ENCODE assay signal across 14 cellular contexts in the genomic region with DNA sequence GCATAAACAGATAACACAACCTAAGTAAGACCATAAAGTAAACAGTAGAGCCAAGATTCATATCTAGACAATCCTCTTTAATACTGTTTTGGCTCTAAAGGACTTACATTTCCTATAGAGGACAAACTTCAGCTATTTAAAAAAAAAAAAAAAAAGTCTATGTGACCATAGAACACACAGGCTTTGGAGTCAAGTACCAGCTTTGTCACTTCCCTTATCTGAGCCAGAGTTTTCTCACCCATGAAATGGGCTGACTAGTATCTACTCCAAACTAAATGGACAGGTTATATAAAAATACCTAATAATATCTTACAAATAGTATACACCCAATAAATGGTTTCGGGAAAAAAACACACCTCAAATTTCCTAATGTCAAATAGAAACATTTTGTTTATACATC.
DNase-seq lines count a peak whose midpoint lies in the region; ATAC-seq and TF ChIP-seq lines count a peak whose summit lies in the region.
"Had no signal": no experiment of that assay in that cellular context is flagged by ENCODE, and none has a peak within 500 bp of the region (broad histone marks: within the 10 kb centered on the region; RNA-seq: fewer than 3 reads in every experiment).

No MANE protein-coding gene starts in this region.

- no peaks in the 10 kb centered on the region for H4K20me1 ChIP-seq in Karpas-422 (ENCODE audit: insufficient read depth, low read depth, low read length)
- H4K20me1 ChIP-seq in SU-DHL-6 (ENCODE audit: low read depth, low read length): no peaks in the 10 kb centered on the region
- no peaks in the 10 kb centered on the region for H4K20me1 ChIP-seq in osteoblast (ENCODE audit: insufficient read depth, low read length)

- H3K9me2 ChIP-seq in Karpas-422 (replicated peaks; ENCODE audit: insufficient read depth, low read length) (no peaks in the 10 kb centered on the region), SU-DHL-6 (replicated peaks; ENCODE audit: insufficient read depth, low read length) (no peaks in the 10 kb centered on the region)

- H3K27me3 ChIP-seq in Karpas-422 (ENCODE audit: low read length) (no peaks in the 10 kb centered on the region), SU-DHL-6 (ENCODE audit: low read length) (no peaks in the 10 kb centered on the region), spleen (replicated peaks in 1 of 7) (no peaks in the 10 kb centered on the region), osteoblast (ENCODE audit: insufficient read depth, low read length) (no peaks in the 10 kb centered on the region)
- H3K27me3 ChIP-seq: BE2C had no signal

- H3K4me3 Mint-ChIP-seq in stimulated activated naive B cell treated with anti-CD40 and anti-IgM and Interleukin-4, amounts not matched to agents 10 μg/mL and 1 μg/mL and 100 μg/mL, for 72 hours: no peak overlapping the region
- H3K4me3 Mint-ChIP-seq: CD4-positive, alpha-beta memory T cell had no signal

- H3K9me3 ChIP-seq in Karpas-422 (ENCODE audit: low read length) (no peaks in the 10 kb centered on the region), SU-DHL-6 (ENCODE audit: insufficient read depth, low read length) (no peaks in the 10 kb centered on the region), spleen (peaks cover 0 to 3% (median 0%) of the 10 kb centered on the region in 8 donors), osteoblast (ENCODE audit: low read depth, low read length) (no peaks in the 10 kb centered on the region)
- H3K9me3 ChIP-seq: BE2C had no signal

- H3K4me1 ChIP-seq in Karpas-422 (ENCODE audit: low read length) (peaks cover 43% of the 10 kb centered on the region), spleen (peaks cover 0 to 20% (median 5%) of the 10 kb centered on the region in 6 donors), osteoblast (ENCODE audit: insufficient read depth, low read length) (no peaks in the 10 kb centered on the region)
- H3K4me1 ChIP-seq: BE2C had no signal

- ATAC-seq in left colon: peak; percentile 26
- ATAC-seq in stimulated activated naive B cell treated with anti-CD40 and anti-IgM and Interleukin-4, amounts not matched to agents 10 μg/mL and 1 μg/mL and 100 μg/mL, for 72 hours (replicated peaks): peak; percentile 47 to 51

- H3K27ac ChIP-seq in Karpas-422 (ENCODE audit: low read length) (peak overlapping the region; percentile 73), SU-DHL-6 (ENCODE audit: low read depth, low read length) (peak overlapping the region; percentile 32), spleen (no peak overlapping the region), osteoblast (ENCODE audit: low read depth, low read length) (no peak overlapping the region)
- H3K27ac ChIP-seq: C4-2B, GM23248 had no signal

- peaks cover 88% of the 10 kb centered on the region for H3K79me2 ChIP-seq in Karpas-422 (ENCODE audit: low read length)
- H3K79me2 ChIP-seq in SU-DHL-6 (ENCODE audit: insufficient read depth, low read length): peaks cover 93% of the 10 kb centered on the region
- H3K79me2 ChIP-seq in osteoblast (ENCODE audit: insufficient read depth, low read length): no peaks in the 10 kb centered on the region

- no peak for DNase-seq in Karpas-422
- DNase-seq in left colon: no peak
- DNase-seq in stimulated activated naive B cell treated with anti-CD40 and anti-IgM and Interleukin-4, amounts not matched to agents 10 μg/mL and 1 μg/mL and 100 μg/mL, for 72 hours: no peak
- no peak for DNase-seq in NCI-H748 (lab: John Stamatoyannopoulos, UW; ENCODE audit: unreplicated experiment)
- no peak for DNase-seq in spleen
- no peak for DNase-seq in osteoblast (ENCODE audit: insufficient read length, low spot score, missing footprints)
- DNase-seq: BE2C; CD4-positive, alpha-beta memory T cell; DMS79; EL; GM23248; H7 had no signal

- peak overlapping the region; percentile 14 for H3K27ac Mint-ChIP-seq in stimulated activated naive B cell treated with anti-CD40 and anti-IgM and Interleukin-4, amounts not matched to agents 10 μg/mL and 1 μg/mL and 100 μg/mL, for 72 hours

- H2AFZ ChIP-seq in Karpas-422 (ENCODE audit: low read length) (no peak overlapping the region), SU-DHL-6 (ENCODE audit: low read depth, low read length, severe bottlenecking) (no peak overlapping the region), osteoblast (ENCODE audit: low read length) (no peak overlapping the region)
- H2AFZ ChIP-seq: GM23248 had no signal

- H3K4me2 ChIP-seq in Karpas-422 (ENCODE audit: low read depth, low read length, poor library complexity, severe bottlenecking) (no peak overlapping the region), SU-DHL-6 (ENCODE audit: low read depth, low read length, poor library complexity, severe bottlenecking) (no peak overlapping the region), osteoblast (ENCODE audit: insufficient read depth, low read length) (no peak overlapping the region)

- TF ChIP-seq CTCF in SU-DHL-6 (IDR thresholded peaks at IDR 0.05; ENCODE audit: insufficient read depth, low read length, poor library complexity, severe bottlenecking) (no peak), spleen (IDR thresholded peaks at IDR 0.05 in 8 of 11, conservative IDR thresholded peaks at IDR 0.05 in 3 of 11) (no peak), osteoblast (IDR thresholded peaks at IDR 0.05; ENCODE audit: extremely low read depth, low read depth, low read length) (no peak)

- no peaks in the 10 kb centered on the region for H3K27me3 Mint-ChIP-seq in stimulated activated naive B cell treated with anti-CD40 and anti-IgM and Interleukin-4, amounts not matched to agents 10 μg/mL and 1 μg/mL and 100 μg/mL, for 72 hours
- H3K27me3 Mint-ChIP-seq: CD4-positive, alpha-beta memory T cell had no signal

- H3K36me3 ChIP-seq in Karpas-422 (ENCODE audit: insufficient read depth, low read length): peaks cover 6% of the 10 kb centered on the region
- peaks cover 15% of the 10 kb centered on the region for H3K36me3 ChIP-seq in SU-DHL-6 (ENCODE audit: low read length)
- peaks cover 0 to 12% (median 2%) of the 10 kb centered on the region in 6 donors for H3K36me3 ChIP-seq in spleen
- H3K36me3 ChIP-seq in osteoblast (ENCODE audit: insufficient read depth, low read length): no peaks in the 10 kb centered on the region
- H3K36me3 ChIP-seq: BE2C had no signal

- no peaks in the 10 kb centered on the region for H3K9me3 Mint-ChIP-seq in stimulated activated naive B cell treated with anti-CD40 and anti-IgM and Interleukin-4, amounts not matched to agents 10 μg/mL and 1 μg/mL and 100 μg/mL, for 72 hours
- H3K9me3 Mint-ChIP-seq: CD4-positive, alpha-beta memory T cell had no signal

- H3K4me3 ChIP-seq in Karpas-422 (ENCODE audit: low read length): no peak overlapping the region
- no peak overlapping the region for H3K4me3 ChIP-seq in SU-DHL-6 (ENCODE audit: insufficient read depth, low read length, poor library complexity, severe bottlenecking)
- H3K4me3 ChIP-seq in spleen: no peak overlapping the region
- no peak overlapping the region for H3K4me3 ChIP-seq in osteoblast (ENCODE audit: insufficient read depth, low read length)
- H3K4me3 ChIP-seq: GM23248 had no signal

- peaks cover 13 to 37% of the 10 kb centered on the region in 2 donors for H3K4me1 Mint-ChIP-seq in stimulated activated naive B cell treated with anti-CD40 and anti-IgM and Interleukin-4, amounts not matched to agents 10 μg/mL and 1 μg/mL and 100 μg/mL, for 72 hours

- H3F3A ChIP-seq in SU-DHL-6 (ENCODE audit: insufficient read depth): peaks cover 41% of the 10 kb centered on the region

- no peak for TF ChIP-seq POLR2A in spleen (IDR thresholded peaks at IDR 0.05)

- 88 to 100% (median 96%) methylated on average over 1 of the region's 1 CpG for WGBS in spleen, 5 donors

- H3K9ac ChIP-seq in Karpas-422 (ENCODE audit: low read length) (no peak overlapping the region), SU-DHL-6 (ENCODE audit: low read length) (no peak overlapping the region)
- H3K9ac ChIP-seq: GM23248 had no signal

- intact Hi-C loops in left colon (cut with DNase I, micrococcal nuclease): no loop called here
- intact Hi-C loops in spleen (cut with DNase I; ENCODE audit: low total_unique reads): no loop called here

- peaks cover 10 to 27% of the 10 kb centered on the region in 2 donors for H3K36me3 Mint-ChIP-seq in stimulated activated naive B cell treated with anti-CD40 and anti-IgM and Interleukin-4, amounts not matched to agents 10 μg/mL and 1 μg/mL and 100 μg/mL, for 72 hours

Comparison
In these comparisons a context has a peak if more than half of its experiments do, and no peak if none do; other contexts are left out.
1. H3K27ac ChIP-seq: peak in Karpas-422 (single experiment) and SU-DHL-6 (single experiment); none in spleen (0 of 8) and osteoblast (single experiment).